Comparison of ENCODE assay signal across 1 cellular context in genomic region chr9:120308495-120308894, GRCh38.
TF ChIP-seq lines count a peak whose summit lies in the region.

No MANE protein-coding gene starts in this region.

TF ChIP-seq in HCT116, 20 proteins besides CTCF, POLR2A, EP300 and RAD21 (continued from another document):
- no peak for TF ChIP-seq ZBTB33 (IDR thresholded peaks at IDR 0.05; ENCODE audit: extremely low read depth, insufficient replicate concordance, low read length)
- TF ChIP-seq FOSL1 (IDR thresholded peaks at IDR 0.05; ENCODE audit: low read depth): no peak
- no peak for TF ChIP-seq EZH2 (IDR thresholded peaks at IDR 0.05)
- no peak for TF ChIP-seq SIN3A (IDR thresholded peaks at IDR 0.05; ENCODE audit: low read depth)
- TF ChIP-seq POLR2AphosphoS5 (IDR thresholded peaks at IDR 0.05; ENCODE audit: low read depth, low read length): no peak
- TF ChIP-seq CEBPB (IDR thresholded peaks at IDR 0.05; ENCODE audit: low read depth): no peak
- no peak for TF ChIP-seq ELF1 (IDR thresholded peaks at IDR 0.05; ENCODE audit: borderline replicate concordance, low read depth)
- no peak for TF ChIP-seq JUND (IDR thresholded peaks at IDR 0.05)
- no peak for TF ChIP-seq TCF7L2 (IDR thresholded peaks at IDR 0.05; ENCODE audit: borderline replicate concordance, extremely low read depth, insufficient read depth, insufficient read length)
- TF ChIP-seq REST (IDR thresholded peaks at IDR 0.05; ENCODE audit: low read depth): no peak
- TF ChIP-seq MAX (IDR thresholded peaks at IDR 0.05): no peak
- no peak for TF ChIP-seq SRF (IDR thresholded peaks at IDR 0.05; ENCODE audit: low read depth)
- TF ChIP-seq EGR1 (IDR thresholded peaks at IDR 0.05; ENCODE audit: low read depth): no peak
- no peak for TF ChIP-seq EZH2phosphoT487 (IDR thresholded peaks at IDR 0.05; ENCODE audit: borderline replicate concordance)
- TF ChIP-seq YY1 (IDR thresholded peaks at IDR 0.05; ENCODE audit: extremely low read depth, insufficient replicate concordance, low read depth, low read length): no peak
